In the genomic region with DNA sequence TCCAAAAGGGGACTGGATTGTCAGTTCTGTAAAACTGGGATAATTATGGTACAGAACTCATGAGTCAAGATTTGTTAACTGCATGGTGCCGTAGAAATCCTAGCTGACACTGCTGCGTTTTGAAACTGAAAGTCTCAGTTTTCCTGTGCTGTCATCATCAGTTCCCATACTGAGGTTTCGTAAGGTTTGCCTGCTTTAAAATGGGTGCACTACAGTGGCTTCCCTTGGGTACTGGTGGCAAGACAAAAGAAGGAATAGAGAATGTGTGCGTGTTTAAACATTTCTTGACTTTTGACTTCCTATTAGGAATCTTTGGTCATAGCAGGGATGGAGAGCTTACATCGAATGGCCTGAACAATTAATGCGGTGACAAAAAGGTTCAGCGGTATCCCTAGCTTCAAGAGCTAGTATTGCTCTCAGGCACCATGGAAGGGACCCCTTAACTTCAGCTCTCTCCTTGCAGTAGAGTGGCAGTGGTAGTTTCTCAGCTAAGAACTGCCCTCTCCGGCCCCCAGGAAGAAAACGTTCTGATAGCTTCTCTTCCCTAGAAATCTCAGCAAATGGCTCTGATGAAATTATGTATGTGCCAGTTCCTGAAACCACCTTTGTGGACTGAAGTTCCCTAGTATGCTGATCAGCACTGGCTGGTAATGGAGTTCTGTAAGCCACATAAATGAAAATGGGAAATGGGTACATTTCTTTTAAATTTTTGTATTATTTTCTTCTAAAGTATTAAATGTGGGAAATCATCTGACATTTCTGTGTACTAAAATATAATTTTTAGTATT, we compare ENCODE assay signal across 8 cellular contexts. TPM values are rescaled to one million over a fixed set of nuclear protein-coding genes. Genes with fewer than 3 reads are reported as not detected.
A peak's percentile ranks its signal among the peaks of the same experiment; 100 is the strongest.
DNase-seq lines count a peak whose midpoint lies in the region; ATAC-seq and TF ChIP-seq lines count a peak whose summit lies in the region.

No MANE protein-coding gene starts in this region.

- H3K4me3 ChIP-seq in stomach: no peak overlapping the region

- ATAC-seq in Right ventricle myocardium inferior (peak; percentile 39), HG03108 (IDR thresholded peaks at IDR 0.05; ENCODE audit: unreplicated experiment) (peak; percentile 63)

- intact Hi-C loops in Right ventricle myocardium inferior (cut with DNase I): no loop called here
- intact Hi-C loops in cardiac septum (cut with DNase I): no loop called here
- intact Hi-C loops in dendritic cell treated with granulocyte-macrophage colony-stimulating factor and Interleukin-4, amounts not matched to agents 40 ng/mL and 50 ng/mL, for 4 days (cut with micrococcal nuclease): no loop called here
- intact Hi-C loops in stomach (cut with DNase I; ENCODE audit: low total_unique reads): no loop called here

- H3K4me3 Mint-ChIP-seq in dendritic cell treated with granulocyte-macrophage colony-stimulating factor and Interleukin-4, amounts not matched to agents 40 ng/mL and 50 ng/mL, for 4 days: peak overlapping the region; percentile 61

- H3K9me3 ChIP-seq in stomach: no peaks in the 10 kb centered on the region

- H3K27ac Mint-ChIP-seq in dendritic cell treated with granulocyte-macrophage colony-stimulating factor and Interleukin-4, amounts not matched to agents 40 ng/mL and 50 ng/mL, for 4 days: peak overlapping the region; percentile 62

- no peaks in the 10 kb centered on the region for H3K36me3 Mint-ChIP-seq in dendritic cell treated with granulocyte-macrophage colony-stimulating factor and Interleukin-4, amounts not matched to agents 40 ng/mL and 50 ng/mL, for 4 days (ENCODE audit: low read depth)

- H3K27me3 Mint-ChIP-seq in dendritic cell treated with granulocyte-macrophage colony-stimulating factor and Interleukin-4, amounts not matched to agents 40 ng/mL and 50 ng/mL, for 4 days: no peaks in the 10 kb centered on the region

- TF ChIP-seq EP300 in stomach (IDR thresholded peaks at IDR 0.05): no peak

- no peaks in the 10 kb centered on the region for H3K27me3 ChIP-seq in stomach

- peaks cover 0 to 39% (median 19%) of the 10 kb centered on the region in 4 donors for H3K4me1 ChIP-seq in stomach

- H3K9me3 Mint-ChIP-seq in dendritic cell treated with granulocyte-macrophage colony-stimulating factor and Interleukin-4, amounts not matched to agents 40 ng/mL and 50 ng/mL, for 4 days: no peaks in the 10 kb centered on the region

- 80 to 84% (median 84%) methylated on average over 9 of the region's 9 CpGs for WGBS in stomach, 5 donors

- no peak for TF ChIP-seq POLR2A in stomach (IDR thresholded peaks at IDR 0.05)

- peaks cover 47% of the 10 kb centered on the region for H3K4me1 Mint-ChIP-seq in dendritic cell treated with granulocyte-macrophage colony-stimulating factor and Interleukin-4, amounts not matched to agents 40 ng/mL and 50 ng/mL, for 4 days (ENCODE audit: low read depth)

- H3K36me3 ChIP-seq in stomach: no peaks in the 10 kb centered on the region

- no peak for TF ChIP-seq CTCF in stomach (IDR thresholded peaks at IDR 0.05)

- H3K27ac ChIP-seq in stomach: peak overlapping the region in 3 of 5 donors; percentile 4 to 55 (median 39)
- H3K27ac ChIP-seq in caudate nucleus (ENCODE audit: low read depth, low read length): no peak overlapping the region

- DNase-seq in Right ventricle myocardium inferior (ENCODE audit: missing footprints) (no peak), cardiac septum (ENCODE audit: low spot score) (no peak), stomach (no peak), caudate nucleus (lab: John Stamatoyannopoulos, UW) (no peak), Kasumi-1 (lab: John Stamatoyannopoulos, UW) (no peak), NCI-H1417 treated with DMSO at 0.1 percent for 48 hours (lab: John Stamatoyannopoulos, UW) (no peak)

RNA-seq across cellular contexts. Expression of gene ANO6, which starts 28.9 kb away (rescaled TPM):
- total RNA-seq in Right ventricle myocardium inferior: 49.0 TPM
- 49.0 TPM for total RNA-seq in cardiac septum
- total RNA-seq in stomach: 10 to 100 TPM in 4 of 5 donors, 1 to 10 TPM in 1; 8.1 to 78.8 (median 43.3) TPM
- 1 to 10 TPM; 4.4 to 7.3 (median 4.7) TPM for polyA plus RNA-seq in stomach
